ENCODE assay signal across 9 cellular contexts in genomic region chr2:226837334-226837733, GRCh38. TPM values are rescaled to one million over a fixed set of nuclear protein-coding genes. Genes with fewer than 3 reads are reported as not detected.
DNase-seq lines count a peak whose midpoint lies in the region; ATAC-seq, FAIRE-seq and TF ChIP-seq lines count a peak whose summit lies in the region.
"Had no signal": no experiment of that assay in that cellular context is flagged by ENCODE, and none has a peak within 500 bp of the region (broad histone marks: within the 10 kb centered on the region; RNA-seq: fewer than 3 reads in every experiment).

No MANE protein-coding gene starts in this region.

- TF ChIP-seq POLR2A in breast epithelium (IDR thresholded peaks at IDR 0.05) (no peak), H54 (IDR thresholded peaks at IDR 0.05; ENCODE audit: low read depth, low read length) (no peak)

- no peaks in the 10 kb centered on the region for H3K27me3 Mint-ChIP-seq in CD4-positive, alpha-beta memory T cell
- peaks cover 4% of the 10 kb centered on the region for H3K27me3 Mint-ChIP-seq in nephron progenitor cell (ENCODE audit: low read depth, poor library complexity)

- DNase-seq in CD4-positive, alpha-beta memory T cell = no peak
- DNase-seq in LNCaP clone FGC (ENCODE audit: low read depth) (no peak), breast epithelium (ENCODE audit: low spot score in 2 of 2) (no peak), nephron progenitor cell (no peak), SK-N-DZ (ENCODE audit: low spot score) (no peak), H54 (ENCODE audit: insufficient read length, low spot score) (no peak), NCI-H187 (lab: John Stamatoyannopoulos, UW) (no peak)
- DNase-seq: NCI-H1694 had no signal

- peak overlapping the region; percentile 98 for H3K27ac ChIP-seq in CD4-positive, alpha-beta memory T cell (ENCODE audit: low read depth, low read length)
- H3K27ac ChIP-seq in breast epithelium = peak overlapping the region; percentile 20 to 99

- H3K27me3 ChIP-seq in CD4-positive, alpha-beta memory T cell (ENCODE audit: insufficient read depth, low read length) = no peaks in the 10 kb centered on the region
- H3K27me3 ChIP-seq in breast epithelium = no peaks in the 10 kb centered on the region

- intact Hi-C loops in CD4-positive, alpha-beta memory T cell (cut with micrococcal nuclease) = loop anchor here (5.0 to 10.0 kb wide), 3 partner anchors 185 to 1893 kb away; partner anchors contain the start of gene AGFG1
- intact Hi-C loops in breast epithelium (cut with DNase I; ENCODE audit: low total_unique reads) = no loop called here

- CTCF ChIA-PET in CD4-positive, alpha-beta memory T cell (lab: Charles Lee; ENCODE audit: partially characterized antibody) = no interaction called here

- H3K4me3 Mint-ChIP-seq in CD4-positive, alpha-beta memory T cell = peak overlapping the region; percentile 91 to 99 (median 97)
- peak overlapping the region; percentile 88 for H3K4me3 Mint-ChIP-seq in nephron progenitor cell

- H3K36me3 ChIP-seq in CD4-positive, alpha-beta memory T cell (ENCODE audit: insufficient read depth, low read length) = no peaks in the 10 kb centered on the region
- no peaks in the 10 kb centered on the region for H3K36me3 ChIP-seq in breast epithelium

- TF ChIP-seq CTCF in LNCaP clone FGC (IDR thresholded peaks at IDR 0.05; ENCODE audit: control insufficient read depth, extremely low read depth, insufficient read depth) (no peak), breast epithelium (IDR thresholded peaks at IDR 0.05) (no peak), nephron progenitor cell (IDR thresholded peaks at IDR 0.05) (no peak)

- H3K36me3 Mint-ChIP-seq in CD4-positive, alpha-beta memory T cell = peaks cover 0 to 11% of the 10 kb centered on the region in 2 donors
- H3K36me3 Mint-ChIP-seq in nephron progenitor cell (ENCODE audit: low read depth) = peaks cover 54% of the 10 kb centered on the region

- no peaks in the 10 kb centered on the region for H3K9me3 ChIP-seq in CD4-positive, alpha-beta memory T cell (ENCODE audit: control insufficient read depth in 1 of 2, low read length in 2 of 2)
- H3K9me3 ChIP-seq in breast epithelium = no peaks in the 10 kb centered on the region

- H3K27ac Mint-ChIP-seq in CD4-positive, alpha-beta memory T cell = peak overlapping the region; percentile 97 to 100 (median 100)
- H3K27ac Mint-ChIP-seq in nephron progenitor cell = no peak overlapping the region

- peaks cover 41 to 84% (median 59%) of the 10 kb centered on the region in 4 donors for H3K4me1 Mint-ChIP-seq in CD4-positive, alpha-beta memory T cell
- H3K4me1 Mint-ChIP-seq in nephron progenitor cell = peaks cover 40% of the 10 kb centered on the region

- ATAC-seq in GM18519 (IDR thresholded peaks at IDR 0.05; ENCODE audit: low FRiP score, unreplicated experiment) = no peak

- peak overlapping the region; percentile 39 to 94 for H3K4me3 ChIP-seq in CD4-positive, alpha-beta memory T cell (ENCODE audit: low read length in 2 of 2)
- H3K4me3 ChIP-seq in LNCaP clone FGC (ENCODE audit: low read depth, low read length) = peak overlapping the region; percentile 59
- H3K4me3 ChIP-seq in breast epithelium = no peak overlapping the region

- no peaks in the 10 kb centered on the region for H3K9me3 Mint-ChIP-seq in CD4-positive, alpha-beta memory T cell
- peaks cover 24% of the 10 kb centered on the region for H3K9me3 Mint-ChIP-seq in nephron progenitor cell

- no peak for FAIRE-seq in H54 (lab: Jason Lieb, UNC)

- peaks cover 63% of the 10 kb centered on the region for H3K4me1 ChIP-seq in CD4-positive, alpha-beta memory T cell (ENCODE audit: insufficient read depth, low read length)
- H3K4me1 ChIP-seq in breast epithelium = peaks cover 0 to 8% of the 10 kb centered on the region in 2 donors

- POLR2A ChIA-PET in CD4-positive, alpha-beta memory T cell (lab: Charles Lee; ENCODE audit: partially characterized antibody) = no interaction called here

RNA-seq across cellular contexts. Expression of gene RHBDD1, which starts 1.5 kb away (rescaled TPM):
- total RNA-seq in CD4-positive, alpha-beta memory T cell = 10 to 100 TPM; 54.6 to 66.0 TPM
- polyA plus RNA-seq in CD4-positive, alpha-beta memory T cell = 10 to 100 TPM; 15.6 to 26.8 TPM
- total RNA-seq in breast epithelium = 10 to 100 TPM; 17.9 to 46.2 (median 20.0) TPM
- polyA plus RNA-seq in SK-N-DZ (2014; cell fraction: cytosol; rRNA removed) = 3.7 and 6.0 TPM in 2 replicates
- polyA plus RNA-seq in SK-N-DZ (2014; cell fraction: nucleus; rRNA removed) = 2.3 and 8.2 TPM in 2 replicates

RNA-seq across cellular contexts. Expression of gene IRS1, which starts 37.7 kb away (rescaled TPM):
- 1 to 10 TPM; 2.2 to 2.4 TPM for total RNA-seq in CD4-positive, alpha-beta memory T cell
- polyA plus RNA-seq in CD4-positive, alpha-beta memory T cell = under 1 TPM; 0.02 to 0.03 TPM
- 10 to 100 TPM; 18.4 to 48.3 (median 22.3) TPM for total RNA-seq in breast epithelium
- polyA plus RNA-seq in SK-N-DZ (2014; cell fraction: cytosol; rRNA removed) = 2.2 and 2.5 TPM in 2 replicates
- polyA plus RNA-seq in SK-N-DZ (2014; cell fraction: nucleus; rRNA removed) = 0.96 and 1.3 TPM in 2 replicates

Comparison
In these comparisons a context has a peak if more than half of its experiments do, and no peak if none do; other contexts are left out.
1. H3K4me3 ChIP-seq: peak in CD4-positive, alpha-beta memory T cell (2 of 2) and LNCaP clone FGC (single experiment); none in breast epithelium (0 of 3).
2. RNA of gene IRS1, which starts 37.7 kb away (total RNA-seq): 18.4 to 48.3 TPM in breast epithelium; 2.2 to 2.4 TPM in CD4-positive, alpha-beta memory T cell; every median in the first group is over 4 times any median in the second.